Comparison of ENCODE assay signal across 23 cellular contexts in genomic region chr12:120169946-120170345, GRCh38. TPM values are rescaled to one million over a fixed set of nuclear protein-coding genes. Genes with fewer than 3 reads are reported as not detected.
DNase-seq lines count a peak whose midpoint lies in the region; ATAC-seq, FAIRE-seq and TF ChIP-seq lines count a peak whose summit lies in the region.
"Had no signal": no experiment of that assay in that cellular context is flagged by ENCODE, and none has a peak within 500 bp of the region (broad histone marks: within the 10 kb centered on the region; RNA-seq: fewer than 3 reads in every experiment).

No MANE protein-coding gene starts in this region.

- SMC1A ChIA-PET in GM12878 (lab: Charles Lee; ENCODE audit: uncharacterized antibody, unreplicated experiment), result interaction anchor here (1.6 kb wide), 1 partner anchor 10 kb away, joined by 3 read pairs; no protein-coding TSS in a partner anchor

- H3K4me3 ChIP-seq in A549, result no peak overlapping the region
- no peak overlapping the region for H3K4me3 ChIP-seq in GM12878
- H3K4me3 ChIP-seq: GM23338, PC-9 had no signal

- H2AFZ ChIP-seq in GM12878 (ENCODE audit: control insufficient read depth, low read depth, low read length), result no peak overlapping the region
- H2AFZ ChIP-seq: GM23338, PC-9 had no signal

- H4K20me1 ChIP-seq in GM12878 (ENCODE audit: control insufficient read depth, insufficient read depth), result no peaks in the 10 kb centered on the region

- TF ChIP-seq CTCF in A549 (IDR thresholded peaks at IDR 0.05) (no peak), GM12878 (IDR thresholded peaks at IDR 0.05 in 2 of 3, conservative IDR thresholded peaks at IDR 0.05 in 1 of 3; ENCODE audit: control insufficient read depth in 2 of 3, extremely low read depth in 1 of 3, insufficient read depth in 1 of 3, low read depth in 3 of 3, low read length in 3 of 3) (no peak)

- CTCF ChIA-PET in A549 (lab: Yijun Ruan, JAX), result interaction anchor here (0.6 to 1.5 kb wide), 5 partner anchors 9 to 82 kb away, joined by 3 to 5 read pairs (median 3); partner anchors contain the start of gene RPLP0
- CTCF ChIA-PET in GM12878 (lab: Yijun Ruan, JAX), result interaction anchor here (1.9 kb wide), 1 partner anchor 58 kb away, joined by 4 read pairs; no protein-coding TSS in a partner anchor

- TF ChIP-seq RAD21 in A549 (conservative IDR thresholded peaks at IDR 0.05 in 1 of 2, IDR thresholded peaks at IDR 0.05 in 1 of 2), result no peak
- TF ChIP-seq RAD21 in GM12878 (IDR thresholded peaks at IDR 0.05; ENCODE audit: insufficient read depth, low read depth, low read length), result no peak

- peak; percentile 32 to 57; a peak in 4 of 6 replicates for ATAC-seq in A549
- no peak for ATAC-seq in GM12878
- ATAC-seq in Right ventricle myocardium inferior, result no peak
- ATAC-seq: GM23338, T-cell had no signal

- no peaks in the 10 kb centered on the region for H3K79me2 ChIP-seq in GM12878 (ENCODE audit: control insufficient read depth, insufficient read depth, low read length)

- 90% methylated on average over 2 of the region's 2 CpGs for WGBS in A549 (ENCODE audit: missing lambda C conversion rate)
- 97% methylated on average over 2 of the region's 2 CpGs for WGBS in GM12878 (ENCODE audit: insufficient coverage, insufficient replicate concordance, low lambda C conversion rate, missing lambda C conversion rate)

- in situ Hi-C loops in GM12878 (cut with MboI), result no loop called here

- H3K27ac ChIP-seq in A549 (no peak overlapping the region), GM12878 (ENCODE audit: control insufficient read depth, insufficient read depth) (no peak overlapping the region)
- H3K27ac ChIP-seq: PC-9 had no signal

- DNase-seq in A549 (ENCODE audit: low read depth in 1 of 2, low spot score in 1 of 2), result no peak
- DNase-seq in EH (ENCODE audit: low read depth), result peak; percentile 14
- peak; percentile 20 for DNase-seq in HT1080 (ENCODE audit: low read depth)
- DNase-seq in GM12878 (ENCODE audit: low read depth, low spot score), result no peak
- no peak for DNase-seq in urothelium cell line (ENCODE audit: low spot score)
- no peak for DNase-seq in Right ventricle myocardium inferior (ENCODE audit: missing footprints)
- no peak for DNase-seq in stimulated activated CD4-positive, alpha-beta T cell treated with anti-CD3 and anti-CD28 coated beads, Interleukin-15, amount 100 ng/mL, for 24 hours
- DNase-seq: C1 segment of cervical spinal cord; CD4-positive, alpha-beta memory T cell; COR-L47; DMS53; H9; NCI-H1092 treated with DMSO at 0.1 percent for 48 hours; NCI-H1436 treated with DMSO at 0.1 percent for 48 hours; NCI-H187 treated with DMSO at 0.1 percent for 48 hours; NCI-H2171 treated with DMSO at 0.1 percent for 48 hours; NCI-H345; NCI-H524 treated with DMSO at 0.1 percent for 48 hours; NCI-H774; PC-9; SHP77; T-cell had no signal

- no peak for TF ChIP-seq EP300 in A549 (IDR thresholded peaks at IDR 0.05)
- no peak for TF ChIP-seq EP300 in GM12878 (IDR thresholded peaks at IDR 0.05; ENCODE audit: borderline replicate concordance in 1 of 2, control insufficient read depth in 1 of 2, low read depth in 2 of 2, low read length in 2 of 2)

- H3K4me2 ChIP-seq in A549 (no peak overlapping the region), GM12878 (ENCODE audit: control insufficient read depth, insufficient read depth) (no peak overlapping the region)
- H3K4me2 ChIP-seq: GM23338, PC-9 had no signal

- peaks cover 22 to 31% of the 10 kb centered on the region in 2 experiments for H3K36me3 ChIP-seq in GM12878 (ENCODE audit: control insufficient read depth in 2 of 2, insufficient read depth in 2 of 2, low read length in 1 of 2)

- no peaks in the 10 kb centered on the region for H3K4me1 ChIP-seq in A549
- peaks cover 19% of the 10 kb centered on the region for H3K4me1 ChIP-seq in GM12878 (ENCODE audit: control insufficient read depth, insufficient read depth, low read length)

- H3K9ac ChIP-seq in GM12878 (ENCODE audit: control insufficient read depth, insufficient read depth, low read length), result no peak overlapping the region

- TF ChIP-seq POLR2A in A549 (IDR thresholded peaks at IDR 0.05; ENCODE audit: low read length) (no peak), GM12878 (IDR thresholded peaks at IDR 0.05; ENCODE audit: low read depth, low read length) (0 out of 2 replicates have a peak, but pooled peaks have one; percentile 41)

- H3K27me3 ChIP-seq in GM12878 (replicated peaks in 1 of 2; ENCODE audit: control insufficient read depth in 2 of 2, insufficient read depth in 2 of 2, low read length in 1 of 2), result no peaks in the 10 kb centered on the region

- intact Hi-C loops in GM12878 (cut with micrococcal nuclease; ENCODE audit: unreplicated experiment), result loop anchor here (5.0 kb wide), 1 partner anchor 48 kb away; no protein-coding TSS in a partner anchor
- intact Hi-C loops in Right ventricle myocardium inferior (cut with DNase I), result no loop called here

- H3K9me3 ChIP-seq in A549 (no peaks in the 10 kb centered on the region), GM12878 (replicated peaks; ENCODE audit: control insufficient read depth, insufficient read depth, low read length) (no peaks in the 10 kb centered on the region)

- POLR2A ChIA-PET in A549 (lab: Yijun Ruan, JAX) (interaction anchor here (0.6 to 4.1 kb wide), 2 partner anchors 9 to 31 kb away, joined by 4 to 20 read pairs; partner anchors contain the start of gene RPLP0), GM12878 (lab: Charles Lee) (interaction anchor here (5.0 kb wide), 1 partner anchor 52 kb away, joined by 43 read pairs; the partner anchor contains the start of gene RAB35)

- RAD21 ChIA-PET in GM12878 (lab: Charles Lee; ENCODE audit: unreplicated experiment), result no interaction called here

- BruUV-seq in GM12878 (replicated peaks; lab: Mats Ljungman, UMichigan), result no TSS peak

- FAIRE-seq in A549 (lab: Jason Lieb, UNC), result no peak
- FAIRE-seq in GM12878 (lab: Jason Lieb, UNC), result no peak
- no peak for FAIRE-seq in urothelium cell line (lab: Jason Lieb, UNC)

RNA-seq across cellular contexts. Expression of gene GCN1, which starts 24.6 kb away (rescaled TPM):
- polyA plus RNA-seq in A549 (2011; rRNA removed), result 64.1 and 81.5 TPM in 2 replicates
- polyA plus RNA-seq in A549 (2012; cell fraction: cytosol; rRNA removed), result 72.5 and 73.2 TPM in 2 replicates
- polyA plus RNA-seq in A549 (2012; cell fraction: nucleus; rRNA removed), result 193 and 238 TPM in 2 replicates
- 43.2 to 50.8 TPM (median 45.8 TPM) in 3 replicates for polyA plus RNA-seq in A549 (2017; fragmentation: RNase III; extraction: RNeasy Plus Mini Kit Qiagen cat#74134 plus additional on column Dnase treatment)
- polyA minus RNA-seq in A549 (2011; rRNA and poly(A)+ RNA removed), result 224 and 252 TPM in 2 replicates
- 107 and 112 TPM in 2 replicates for total RNA-seq in HT1080 (2014; rRNA removed; shearing (Covaris generic))
- polyA plus RNA-seq in HT1080 (2015; cell fraction: cytosol; rRNA removed), result 30.5 and 34.0 TPM in 2 replicates
- polyA plus RNA-seq in HT1080 (2015; cell fraction: nucleus; rRNA removed), result 174 and 261 TPM in 2 replicates
- 380 and 510 TPM in 2 replicates for total RNA-seq in GM12878 (2013; cell fraction: nucleolus; rRNA removed)
- total RNA-seq in GM12878 (2014; rRNA removed), result 89.6 and 90.7 TPM in 2 replicates
- total RNA-seq in GM12878 (2014; rRNA removed; fragmentation: Illumina TruSeq; extraction: Trizol), result 41.6 and 43.8 TPM in 2 replicates
- 137 and 150 TPM in 2 replicates for total RNA-seq in GM12878 (2021)
- polyA plus RNA-seq in GM12878 (2011; ENCODE audit: low read depth), result 53.5 TPM
- 22.8 and 39.8 TPM in 2 replicates for polyA plus RNA-seq in GM12878 (2011; rRNA removed)
- polyA plus RNA-seq in GM12878 (2011; cell fraction: cytosol; rRNA removed), result 40.6 and 52.3 TPM in 2 replicates
- 433 and 567 TPM in 2 replicates for polyA plus RNA-seq in GM12878 (2011; cell fraction: nucleus; rRNA removed)
- polyA plus RNA-seq in GM12878 (2012), result 49.9 and 56.2 TPM in 2 replicates
- 40.8 and 54.4 TPM in 2 replicates for polyA plus RNA-seq in GM12878 (2014; fragmentation: Illumina TruSeq; extraction: Trizol)
- 10 to 100 TPM; 10.8 to 12.1 TPM for polyA plus RNA-seq in GM12878 (2014; fragmentation: Nextera tagmentation; extraction: Ambion mirVana)
- 95.3 and 102 TPM in 2 replicates for polyA plus RNA-seq in GM12878 (2014; rRNA removed)
- 10 to 100 TPM; 62.2 to 65.1 TPM for polyA plus RNA-seq in GM12878 (2016; fragmentation: Nextera tagmentation; extraction: Ambion mirVana)
- polyA minus RNA-seq in GM12878 (2011; rRNA and poly(A)+ RNA removed), result 131 and 147 TPM in 2 replicates
- polyA minus RNA-seq in GM12878 (2011; cell fraction: cytosol; rRNA and poly(A)+ RNA removed), result 50.5 and 61.8 TPM in 2 replicates
- polyA minus RNA-seq in GM12878 (2011; cell fraction: nucleus; rRNA and poly(A)+ RNA removed), result 129 and 222 TPM in 2 replicates
- total RNA-seq in Right ventricle myocardium inferior, result 35.7 TPM

RNA-seq across cellular contexts. Expression of gene RPLP0, which starts 31.0 kb away (rescaled TPM):
- polyA plus RNA-seq in A549 (2011; rRNA removed) (5,441 and 7,182 TPM in 2 replicates), A549 (2017; fragmentation: RNase III; extraction: RNeasy Plus Mini Kit Qiagen cat#74134 plus additional on column Dnase treatment) (3,449 to 3,524 TPM (median 3,456 TPM) in 3 replicates), GM12878 (2011; rRNA removed) (4,342 and 6,647 TPM in 2 replicates), GM12878 (2014; fragmentation: Illumina TruSeq; extraction: Trizol) (4,326 and 6,258 TPM in 2 replicates), GM12878 (2014; fragmentation: Nextera tagmentation; extraction: Ambion mirVana) (1,000 to 10,000 TPM; 6,784 to 8,495 TPM), GM12878 (2014; rRNA removed) (7,537 and 7,931 TPM in 2 replicates), GM12878 (2016; fragmentation: Nextera tagmentation; extraction: Ambion mirVana) (1,000 to 10,000 TPM; 2,171 to 2,235 TPM)
- polyA plus RNA-seq in A549 (2012; cell fraction: cytosol; rRNA removed), result 7,109 and 7,241 TPM in 2 replicates
- 3,292 and 3,609 TPM in 2 replicates for polyA plus RNA-seq in A549 (2012; cell fraction: nucleus; rRNA removed)
- 4,371 and 5,632 TPM in 2 replicates for polyA minus RNA-seq in A549 (2011; rRNA and poly(A)+ RNA removed)
- 4,836 and 5,375 TPM in 2 replicates for total RNA-seq in HT1080 (2014; rRNA removed; shearing (Covaris generic))
- polyA plus RNA-seq in HT1080 (2015; cell fraction: cytosol; rRNA removed), result 5,291 and 5,956 TPM in 2 replicates
- 2,009 and 2,141 TPM in 2 replicates for polyA plus RNA-seq in HT1080 (2015; cell fraction: nucleus; rRNA removed)
- 746 and 806 TPM in 2 replicates for total RNA-seq in GM12878 (2013; cell fraction: nucleolus; rRNA removed)
- total RNA-seq in GM12878 (2014; rRNA removed) (6,095 and 6,267 TPM in 2 replicates), GM12878 (2014; rRNA removed; fragmentation: Illumina TruSeq; extraction: Trizol) (4,804 and 4,972 TPM in 2 replicates), GM12878 (2021) (4,342 and 4,473 TPM in 2 replicates), Right ventricle myocardium inferior (892 TPM)
- 10,931 TPM for polyA plus RNA-seq in GM12878 (2011; ENCODE audit: low read depth)
- 11,436 and 11,538 TPM in 2 replicates for polyA plus RNA-seq in GM12878 (2011; cell fraction: cytosol; rRNA removed)
- 3,468 and 4,357 TPM in 2 replicates for polyA plus RNA-seq in GM12878 (2011; cell fraction: nucleus; rRNA removed)
- polyA plus RNA-seq in GM12878 (2012), result 6,488 and 7,133 TPM in 2 replicates
- polyA minus RNA-seq in GM12878 (2011; rRNA and poly(A)+ RNA removed), result 5,528 and 7,467 TPM in 2 replicates
- polyA minus RNA-seq in GM12878 (2011; cell fraction: cytosol; rRNA and poly(A)+ RNA removed), result 1,348 and 1,626 TPM in 2 replicates
- 556 and 712 TPM in 2 replicates for polyA minus RNA-seq in GM12878 (2011; cell fraction: nucleus; rRNA and poly(A)+ RNA removed)

RNA-seq across cellular contexts. Expression of gene RAB35, which starts 53.4 kb away (rescaled TPM):
- polyA plus RNA-seq in A549 (2011; rRNA removed) (42.0 and 67.6 TPM in 2 replicates), A549 (2017; fragmentation: RNase III; extraction: RNeasy Plus Mini Kit Qiagen cat#74134 plus additional on column Dnase treatment) (44.0 to 49.5 TPM (median 47.8 TPM) in 3 replicates), GM12878 (2011; rRNA removed) (68.7 and 87.1 TPM in 2 replicates), GM12878 (2014; fragmentation: Illumina TruSeq; extraction: Trizol) (28.9 and 44.7 TPM in 2 replicates), GM12878 (2014; fragmentation: Nextera tagmentation; extraction: Ambion mirVana) (1 to 10 TPM in 1 of 2 experiments, under 1 TPM in 1; 0.76 to 2.0 TPM), GM12878 (2014; rRNA removed) (73.0 and 78.9 TPM in 2 replicates), GM12878 (2016; fragmentation: Nextera tagmentation; extraction: Ambion mirVana) (10 to 100 TPM; 42.4 to 42.9 TPM)
- 56.7 and 71.7 TPM in 2 replicates for polyA plus RNA-seq in A549 (2012; cell fraction: cytosol; rRNA removed)
- polyA plus RNA-seq in A549 (2012; cell fraction: nucleus; rRNA removed), result 77.2 and 90.4 TPM in 2 replicates
- 66.2 and 96.5 TPM in 2 replicates for polyA minus RNA-seq in A549 (2011; rRNA and poly(A)+ RNA removed)
- 53.9 and 79.2 TPM in 2 replicates for total RNA-seq in HT1080 (2014; rRNA removed; shearing (Covaris generic))
- 51.5 and 57.1 TPM in 2 replicates for polyA plus RNA-seq in HT1080 (2015; cell fraction: cytosol; rRNA removed)
- 49.2 and 53.1 TPM in 2 replicates for polyA plus RNA-seq in HT1080 (2015; cell fraction: nucleus; rRNA removed)
- 17.3 and 17.4 TPM in 2 replicates for total RNA-seq in GM12878 (2013; cell fraction: nucleolus; rRNA removed)
- total RNA-seq in GM12878 (2014; rRNA removed) (50.6 and 57.2 TPM in 2 replicates), GM12878 (2014; rRNA removed; fragmentation: Illumina TruSeq; extraction: Trizol) (33.1 and 37.3 TPM in 2 replicates), GM12878 (2021) (89.4 and 99.2 TPM in 2 replicates), Right ventricle myocardium inferior (25.6 TPM)
- polyA plus RNA-seq in GM12878 (2011; ENCODE audit: low read depth), result 30.2 TPM
- polyA plus RNA-seq in GM12878 (2011; cell fraction: cytosol; rRNA removed), result 67.3 and 76.1 TPM in 2 replicates
- 75.4 and 101 TPM in 2 replicates for polyA plus RNA-seq in GM12878 (2011; cell fraction: nucleus; rRNA removed)
- 56.3 and 69.3 TPM in 2 replicates for polyA plus RNA-seq in GM12878 (2012)
- polyA minus RNA-seq in GM12878 (2011; rRNA and poly(A)+ RNA removed), result 59.2 and 76.6 TPM in 2 replicates
- 26.9 and 27.4 TPM in 2 replicates for polyA minus RNA-seq in GM12878 (2011; cell fraction: cytosol; rRNA and poly(A)+ RNA removed)
- polyA minus RNA-seq in GM12878 (2011; cell fraction: nucleus; rRNA and poly(A)+ RNA removed), result 8.9 and 19.6 TPM in 2 replicates

Comparison
In these comparisons a context has a peak if more than half of its experiments do, and no peak if none do; other contexts are left out.
1. ATAC-seq: peak in A549 (2 of 2); none in GM12878 (single experiment) and Right ventricle myocardium inferior (single experiment).
2. DNase-seq: peak in EH (single experiment) and HT1080 (single experiment); none in A549 (0 of 2), GM12878 (single experiment), urothelium cell line (single experiment), Right ventricle myocardium inferior (single experiment) and stimulated activated CD4-positive, alpha-beta T cell treated with anti-CD3 and anti-CD28 coated beads, Interleukin-15, amount 100 ng/mL, for 24 hours (single experiment).
3. Of the 24 proteins assayed by ChIP-seq in both GM12878 and A549: peak only in GM12878: POLR2A; only in A549: none; in both: none; in neither: 23.